Comparison of ENCODE assay signal across 18 cellular contexts in genomic region chr11:68017858-68018729, GRCh38. TPM values are rescaled to one million over a fixed set of nuclear protein-coding genes. Genes with fewer than 3 reads are reported as not detected.
"Had no signal": no experiment of that assay in that cellular context is flagged by ENCODE, and none has a peak within 500 bp of the region (broad histone marks: within the 10 kb centered on the region; RNA-seq: fewer than 3 reads in every experiment).

No MANE protein-coding gene starts in this region.

- H3K27ac ChIP-seq: hepatocyte had no signal

- H3K9me3 Mint-ChIP-seq: activated CD4-positive, alpha-beta T cell treated with anti-CD3 and anti-CD28 coated beads, Interleukin-2, amount 10 ng/mL, durations not matched to agents 7 days and 5 days; activated T-helper 17 cell treated with anti-CD3 and anti-CD28 coated beads, Interleukin-2, amount 50 U/mL, for 72 hours; central memory CD8-positive, alpha-beta T cell; naive thymus-derived CD8-positive, alpha-beta T cell; stimulated activated naive CD8-positive, alpha-beta T cell treated with anti-CD3 and anti-CD28 coated beads, Interleukin-15, amount 100 ng/mL, for 72 hours; T-helper 1 cell treated with Interleukin-12 subunit alpha and Interleukin-12 subunit beta and Interleukin-4 antibody, amounts not matched to agents 30 μg/mL and 1 μg/mL, for 36 hours had no signal

- DNase-seq: activated CD4-positive, alpha-beta T cell treated with anti-CD3 and anti-CD28 coated beads, Interleukin-2, amount 10 ng/mL, durations not matched to agents 7 days and 5 days; activated CD4-positive, CD25-positive, alpha-beta regulatory T cell; activated naive CD4-positive, alpha-beta T cell treated with anti-CD3 and anti-CD28 coated beads, Interleukin-2, amount 50 U/mL, for 16 hours; activated T-cell treated with anti-CD3 and anti-CD28 coated beads for 4 hours; adrenal gland; body of pancreas; effector memory CD4-positive, alpha-beta T cell; naive thymus-derived CD8-positive, alpha-beta T cell; stimulated activated CD4-positive, alpha-beta T cell treated with anti-CD3 and anti-CD28 coated beads, Interleukin-15, amount 100 ng/mL, for 24 hours; stimulated activated CD4-positive, alpha-beta T cell treated with anti-CD3 and anti-CD28 coated beads, Interleukin-4, amount 100 ng/mL, for 24 hours; stimulated activated naive CD8-positive, alpha-beta T cell treated with anti-CD3 and anti-CD28 coated beads, Interleukin-15, amount 100 ng/mL, for 72 hours had no signal

- H3K36me3 Mint-ChIP-seq: naive thymus-derived CD8-positive, alpha-beta T cell had no signal

- H3K27me3 ChIP-seq: adrenal gland, body of pancreas, hepatocyte, testis had no signal

- H3K4me1 Mint-ChIP-seq: activated CD4-positive, alpha-beta T cell treated with anti-CD3 and anti-CD28 coated beads, Interleukin-2, amount 10 ng/mL, durations not matched to agents 7 days and 5 days; activated T-helper 17 cell treated with anti-CD3 and anti-CD28 coated beads, Interleukin-2, amount 50 U/mL, for 72 hours; central memory CD8-positive, alpha-beta T cell; naive thymus-derived CD8-positive, alpha-beta T cell; stimulated activated naive CD8-positive, alpha-beta T cell treated with anti-CD3 and anti-CD28 coated beads, Interleukin-15, amount 100 ng/mL, for 72 hours had no signal

- H3K27ac Mint-ChIP-seq: activated CD4-positive, alpha-beta T cell treated with anti-CD3 and anti-CD28 coated beads, Interleukin-2, amount 10 ng/mL, durations not matched to agents 7 days and 5 days; activated T-helper 17 cell treated with anti-CD3 and anti-CD28 coated beads, Interleukin-2, amount 50 U/mL, for 72 hours; T-helper 1 cell treated with Interleukin-12 subunit alpha and Interleukin-12 subunit beta and Interleukin-4 antibody, amounts not matched to agents 30 μg/mL and 1 μg/mL, for 36 hours had no signal

- ATAC-seq: activated T-helper 17 cell treated with anti-CD3 and anti-CD28 coated beads, Interleukin-2, amount 50 U/mL, for 72 hours; body of pancreas; mucosa of descending colon; naive thymus-derived CD8-positive, alpha-beta T cell; stimulated activated naive CD8-positive, alpha-beta T cell treated with anti-CD3 and anti-CD28 coated beads, Interleukin-15, amount 100 ng/mL, for 72 hours had no signal

- H3K4me3 ChIP-seq: adrenal gland, body of pancreas, hepatocyte, mucosa of descending colon, testis had no signal

- H3K4me3 Mint-ChIP-seq: activated CD4-positive, alpha-beta T cell treated with anti-CD3 and anti-CD28 coated beads, Interleukin-2, amount 10 ng/mL, durations not matched to agents 7 days and 5 days; activated T-helper 17 cell treated with anti-CD3 and anti-CD28 coated beads, Interleukin-2, amount 50 U/mL, for 72 hours; central memory CD8-positive, alpha-beta T cell; naive thymus-derived CD8-positive, alpha-beta T cell; stimulated activated naive CD8-positive, alpha-beta T cell treated with anti-CD3 and anti-CD28 coated beads, Interleukin-15, amount 100 ng/mL, for 72 hours; T-helper 1 cell treated with Interleukin-12 subunit alpha and Interleukin-12 subunit beta and Interleukin-4 antibody, amounts not matched to agents 30 μg/mL and 1 μg/mL, for 36 hours had no signal

- H3K4me2 ChIP-seq: hepatocyte had no signal

- H3K9me3 ChIP-seq: adrenal gland, body of pancreas, mucosa of descending colon, testis had no signal

- H3K79me2 ChIP-seq: hepatocyte had no signal

- H2AFZ ChIP-seq: hepatocyte had no signal

- H3K27me3 Mint-ChIP-seq: activated CD4-positive, alpha-beta T cell treated with anti-CD3 and anti-CD28 coated beads, Interleukin-2, amount 10 ng/mL, durations not matched to agents 7 days and 5 days; activated T-helper 17 cell treated with anti-CD3 and anti-CD28 coated beads, Interleukin-2, amount 50 U/mL, for 72 hours; stimulated activated naive CD8-positive, alpha-beta T cell treated with anti-CD3 and anti-CD28 coated beads, Interleukin-15, amount 100 ng/mL, for 72 hours had no signal

RNA-seq across cellular contexts. Expression of gene ALDH3B1, which starts 8.0 kb away (rescaled TPM):
- total RNA-seq: activated CD8-positive, alpha-beta memory T cell treated with anti-CD3 and anti-CD28 coated beads for 36 hours had no signal
